13 cellular contexts compared by ENCODE assay signal in the genomic region with DNA sequence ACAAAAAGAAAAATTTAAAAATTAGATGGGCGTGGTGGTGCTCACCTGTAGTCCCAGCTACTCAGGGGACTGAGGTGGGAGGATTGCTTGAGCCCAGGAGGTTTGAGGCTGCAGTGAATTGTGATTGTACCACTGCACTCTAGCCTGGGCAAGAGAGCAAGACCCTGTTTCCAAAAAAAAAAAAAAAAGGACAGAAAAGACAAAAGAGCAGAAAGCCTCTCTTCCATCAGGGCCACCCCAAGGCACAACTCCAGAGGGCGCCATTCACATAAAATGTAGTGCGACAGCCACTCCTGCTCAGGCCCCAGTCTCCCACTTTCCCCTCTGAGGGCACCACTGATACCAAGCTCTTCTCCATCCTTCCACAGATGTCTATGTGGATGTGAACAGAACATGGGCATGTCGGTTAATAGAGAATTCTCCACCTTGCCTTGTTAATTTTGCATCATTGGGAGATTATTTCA. TPM values are rescaled to one million over a fixed set of nuclear protein-coding genes. Genes with fewer than 3 reads are reported as not detected.
A peak's percentile ranks its signal among the peaks of the same experiment; 100 is the strongest.
DNase-seq lines count a peak whose midpoint lies in the region; ATAC-seq and TF ChIP-seq lines count a peak whose summit lies in the region.
"Had no signal": no experiment of that assay in that cellular context is flagged by ENCODE, and none has a peak within 500 bp of the region (broad histone marks: within the 10 kb centered on the region; RNA-seq: fewer than 3 reads in every experiment).

No MANE protein-coding gene starts in this region.

- H3K9me1 ChIP-seq in IMR-90 (ENCODE audit: insufficient read depth, low read length), result peaks cover 3% of the 10 kb centered on the region; the same call in 1 of the 2 replicates

- no TSS peak for BruUV-seq in IMR-90 (replicated peaks; lab: Mats Ljungman, UMichigan)

- no peak overlapping the region for H4K8ac ChIP-seq in IMR-90 (ENCODE audit: low read depth in 2 of 2, low read length in 2 of 2)
- H4K8ac ChIP-seq in mesendoderm (ENCODE audit: low read depth, low read length), result no peak overlapping the region

- peaks cover 15% of the 10 kb centered on the region for H3K4me1 Mint-ChIP-seq in central memory CD8-positive, alpha-beta T cell

- peak overlapping the region; percentile 94 for H3K27ac Mint-ChIP-seq in central memory CD8-positive, alpha-beta T cell (ENCODE audit: low read depth)
- H3K27ac Mint-ChIP-seq: stimulated activated naive CD8-positive, alpha-beta T cell treated with anti-CD3 and anti-CD28 coated beads, Interleukin-15, Interleukin-2, amounts not matched to agents 100 ng/mL and 50 ng/mL, for 24 hours had no signal

- peak overlapping the region; percentile 54; the same call in 1 of the 2 replicates for H4K91ac ChIP-seq in IMR-90 (ENCODE audit: insufficient read depth, low read depth, low read length)

- H2BK5ac ChIP-seq in IMR-90 (ENCODE audit: low read depth, low read length, poor library complexity, severe bottlenecking) (no peak overlapping the region), mesendoderm (ENCODE audit: low read length) (no peak overlapping the region)

- no peak overlapping the region for H2AK9ac ChIP-seq in IMR-90 (replicated peaks; ENCODE audit: low read depth, low read length, poor library complexity)

- POLR2A ChIA-PET in IMR-90 (lab: Charles Lee; ENCODE audit: unreplicated experiment), result no interaction called here

- H3K27me3 ChIP-seq in DOHH2 (ENCODE audit: control insufficient read depth, low read length), result no peaks in the 10 kb centered on the region
- peaks cover 16% of the 10 kb centered on the region for H3K27me3 ChIP-seq in IMR-90 (ENCODE audit: control insufficient read depth, insufficient read depth, low read length)
- no peaks in the 10 kb centered on the region for H3K27me3 ChIP-seq in psoas muscle (ENCODE audit: insufficient read depth in 3 of 3, low read length in 2 of 3)
- H3K27me3 ChIP-seq in mesendoderm (ENCODE audit: insufficient read depth, low read length, poor library complexity), result no peaks in the 10 kb centered on the region
- H3K27me3 ChIP-seq: body of pancreas had no signal

- H3K79me2 ChIP-seq in DOHH2 (ENCODE audit: control insufficient read depth, low read length) (no peaks in the 10 kb centered on the region), mesendoderm (ENCODE audit: control insufficient read depth, insufficient read depth, low read length) (no peaks in the 10 kb centered on the region)

- TF ChIP-seq CTCF in DOHH2 (IDR thresholded peaks at IDR 0.05; ENCODE audit: low read depth, low read length, poor library complexity, severe bottlenecking), result peak; percentile 30
- TF ChIP-seq CTCF in IMR-90 (conservative IDR thresholded peaks at IDR 0.05; ENCODE audit: low read depth, low read length), result 0 out of 2 replicates have a peak, but pooled peaks have one; percentile 5
- no peak for TF ChIP-seq CTCF in psoas muscle (IDR thresholded peaks at IDR 0.05)

- CTCF ChIA-PET in IMR-90 (lab: Yijun Ruan, JAX), result interaction anchor here (0.6 to 0.8 kb wide), 2 partner anchors 101 to 459 kb away, joined by 3 to 5 read pairs; no protein-coding TSS in a partner anchor

- no peaks in the 10 kb centered on the region for H3K9me2 ChIP-seq in DOHH2 (replicated peaks; ENCODE audit: control insufficient read depth, low read length)

- H2BK15ac ChIP-seq in IMR-90 (ENCODE audit: low read depth, low read length), result no peak overlapping the region
- no peak overlapping the region for H2BK15ac ChIP-seq in mesendoderm (replicated peaks; ENCODE audit: low read depth)

- no peaks in the 10 kb centered on the region for H3F3A ChIP-seq in DOHH2 (ENCODE audit: control insufficient read depth, insufficient read depth)

- H3K27ac ChIP-seq in DOHH2 (ENCODE audit: low read depth, low read length) (no peak overlapping the region), IMR-90 (ENCODE audit: insufficient read depth, low read length) (no peak overlapping the region), psoas muscle (peak overlapping the region; percentile 79), mesendoderm (ENCODE audit: low read depth, low read length) (no peak overlapping the region)
- H3K27ac ChIP-seq: HL-60 had no signal

- no peak overlapping the region for H3K23ac ChIP-seq in IMR-90 (ENCODE audit: low read depth, low read length)
- no peak overlapping the region for H3K23ac ChIP-seq in mesendoderm (ENCODE audit: low read length)

- dilution Hi-C loops in IMR-90 (cut with HindIII; ENCODE audit: low sequenced_read_pairs, unreplicated experiment), result no loop called here

- H3K4me3 ChIP-seq in DOHH2 (ENCODE audit: low read length), result no peak overlapping the region
- no peak overlapping the region for H3K4me3 ChIP-seq in IMR-90 (ENCODE audit: insufficient read depth, low read depth, low read length)
- no peak overlapping the region for H3K4me3 ChIP-seq in psoas muscle
- no peak overlapping the region for H3K4me3 ChIP-seq in mesendoderm (ENCODE audit: low read length)
- H3K4me3 ChIP-seq: body of pancreas had no signal

- H3K27me3 Mint-ChIP-seq in central memory CD8-positive, alpha-beta T cell, result no peaks in the 10 kb centered on the region
- H3K27me3 Mint-ChIP-seq: effector memory CD8-positive, alpha-beta T cell; stimulated activated naive CD8-positive, alpha-beta T cell treated with anti-CD3 and anti-CD28 coated beads, Interleukin-15, Interleukin-2, amounts not matched to agents 100 ng/mL and 50 ng/mL, for 24 hours had no signal

- H3K18ac ChIP-seq in IMR-90 (ENCODE audit: low read depth, low read length) (no peak overlapping the region), mesendoderm (ENCODE audit: low read length) (no peak overlapping the region)

- H2AK5ac ChIP-seq in IMR-90 (ENCODE audit: low read depth, low read length) (no peak overlapping the region), mesendoderm (ENCODE audit: low read length) (no peak overlapping the region)

- in situ Hi-C loops in IMR-90 (cut with MboI; ENCODE audit: low sequenced_read_pairs), result loop anchor here (25.0 kb wide), 2 partner anchors 768 to 868 kb away; partner anchors contain the start of gene CALM1

- H3K4ac ChIP-seq in IMR-90 (ENCODE audit: low read depth, low read length) (no peak overlapping the region; the same call in 1 of the 2 replicates), mesendoderm (ENCODE audit: low read depth, low read length) (no peak overlapping the region)

- H3K36me3 ChIP-seq in DOHH2 (ENCODE audit: control insufficient read depth, low read length), result peaks cover 9% of the 10 kb centered on the region
- H3K36me3 ChIP-seq in IMR-90 (ENCODE audit: control insufficient read depth, insufficient read depth, low read length), result peaks cover 8% of the 10 kb centered on the region
- peaks cover 2 to 21% of the 10 kb centered on the region in 2 donors for H3K36me3 ChIP-seq in psoas muscle (ENCODE audit: insufficient read depth in 1 of 2, low read depth in 1 of 2)
- no peaks in the 10 kb centered on the region for H3K36me3 ChIP-seq in mesendoderm (ENCODE audit: control insufficient read depth, insufficient read depth, low read length)

- H3K4me2 ChIP-seq in DOHH2 (ENCODE audit: low read length) (no peak overlapping the region), IMR-90 (ENCODE audit: low read depth, low read length) (no peak overlapping the region), mesendoderm (ENCODE audit: low read length) (no peak overlapping the region)

- no peak for DNase-seq in IMR-90
- DNase-seq in central memory CD8-positive, alpha-beta T cell (ENCODE audit: low spot score in 2 of 2), result no peak
- no peak for DNase-seq in psoas muscle
- no peak for DNase-seq in NCI-H1092 (lab: John Stamatoyannopoulos, UW)
- no peak for DNase-seq in erythroblast (lab: John Stamatoyannopoulos, UW)
- DNase-seq in mesendoderm, result no peak
- DNase-seq: foreskin melanocyte had no signal

- H3K79me1 ChIP-seq in IMR-90 (ENCODE audit: low read depth in 1 of 2, low read length in 2 of 2) (no peaks in the 10 kb centered on the region), mesendoderm (ENCODE audit: low read length) (no peaks in the 10 kb centered on the region)

- no peak overlapping the region for H2AFZ ChIP-seq in IMR-90 (replicated peaks; ENCODE audit: low read length, poor library complexity)

- intact Hi-C loops in IMR-90 (cut with micrococcal nuclease), result no loop called here
- intact Hi-C loops in psoas muscle (cut with DNase I), result loop anchor here in 1 of 2 donors (5.0 kb wide), 1 partner anchor 33 kb away; no protein-coding TSS in a partner anchor

- no peak overlapping the region for H2BK20ac ChIP-seq in IMR-90 (ENCODE audit: low read depth, low read length)

- no peaks in the 10 kb centered on the region for H3K9me3 ChIP-seq in DOHH2 (ENCODE audit: control insufficient read depth, insufficient read depth, low read length)
- H3K9me3 ChIP-seq in IMR-90 (ENCODE audit: control insufficient read depth, insufficient read depth, low read length), result no peaks in the 10 kb centered on the region
- H3K9me3 ChIP-seq in psoas muscle, result no peaks in the 10 kb centered on the region
- H3K9me3 ChIP-seq: body of pancreas had no signal

- TF ChIP-seq POLR2A in IMR-90 (IDR thresholded peaks at IDR 0.05; ENCODE audit: low read depth, low read length) (no peak), erythroblast (IDR thresholded peaks at IDR 0.05; ENCODE audit: low read length) (no peak)

- H3K4me1 ChIP-seq in DOHH2 (ENCODE audit: control insufficient read depth, low read length), result no peaks in the 10 kb centered on the region
- peaks cover 10% of the 10 kb centered on the region for H3K4me1 ChIP-seq in IMR-90 (ENCODE audit: control insufficient read depth, insufficient read depth, low read length)
- H3K4me1 ChIP-seq in psoas muscle, result peaks cover 48% of the 10 kb centered on the region
- no peaks in the 10 kb centered on the region for H3K4me1 ChIP-seq in mesendoderm (ENCODE audit: control insufficient read depth, low read depth, low read length)

- H3K14ac ChIP-seq in IMR-90 (replicated peaks; ENCODE audit: low read depth, low read length), result no peak overlapping the region

- H3K4me3 Mint-ChIP-seq in central memory CD8-positive, alpha-beta T cell, result no peak overlapping the region
- H3K4me3 Mint-ChIP-seq: stimulated activated naive CD8-positive, alpha-beta T cell treated with anti-CD3 and anti-CD28 coated beads, Interleukin-15, Interleukin-2, amounts not matched to agents 100 ng/mL and 50 ng/mL, for 24 hours had no signal

- H3K9ac ChIP-seq in IMR-90 (ENCODE audit: low read depth, low read length) (no peak overlapping the region), mesendoderm (ENCODE audit: low read length) (no peak overlapping the region)

- H3K56ac ChIP-seq in IMR-90 (ENCODE audit: extremely low read depth, insufficient read depth, low read length) (no peak overlapping the region), mesendoderm (ENCODE audit: low read length) (no peak overlapping the region)

- H2BK120ac ChIP-seq in IMR-90 (ENCODE audit: low read depth, low read length) (0 out of 2 replicates have a peak overlapping the region, but pooled peaks have one; percentile 1), mesendoderm (ENCODE audit: low read depth, low read length) (no peak overlapping the region)

- ATAC-seq in IMR-90 (ENCODE audit: low read depth), result no peak
- ATAC-seq in central memory CD8-positive, alpha-beta T cell (replicated peaks; ENCODE audit: extremely low read depth, poor library complexity, severe bottlenecking), result no peak
- no peak for ATAC-seq in psoas muscle
- no peak for ATAC-seq in GM19395 (IDR thresholded peaks at IDR 0.05; ENCODE audit: unreplicated experiment)

- WGBS in IMR-90 (ENCODE audit: extremely low coverage in 2 of 2, insufficient read length in 1 of 2), 2 experiments, result no CpG with 5 or more reads among the region's 4 CpGs
- 97 to 99% (median 97%) methylated on average over 4 of the region's 4 CpGs for WGBS in psoas muscle, 3 donors
- no CpG with 5 or more reads among the region's 4 CpGs for WGBS in mesendoderm (ENCODE audit: extremely low coverage, insufficient coverage, low lambda C conversion rate)

- no peaks in the 10 kb centered on the region for H3K9me3 Mint-ChIP-seq in central memory CD8-positive, alpha-beta T cell
- H3K9me3 Mint-ChIP-seq: effector memory CD8-positive, alpha-beta T cell; stimulated activated naive CD8-positive, alpha-beta T cell treated with anti-CD3 and anti-CD28 coated beads, Interleukin-15, Interleukin-2, amounts not matched to agents 100 ng/mL and 50 ng/mL, for 24 hours had no signal

- peaks cover 21% of the 10 kb centered on the region for H3K36me3 Mint-ChIP-seq in central memory CD8-positive, alpha-beta T cell (ENCODE audit: insufficient read depth)

- TF ChIP-seq RAD21 in IMR-90 (IDR thresholded peaks at IDR 0.05; ENCODE audit: low read length), result no peak

- no peaks in the 10 kb centered on the region for H4K20me1 ChIP-seq in DOHH2 (ENCODE audit: control insufficient read depth, insufficient read depth, low read depth, low read length)
- H4K20me1 ChIP-seq in IMR-90 (ENCODE audit: insufficient read depth, low read length), result no peaks in the 10 kb centered on the region

- H4K5ac ChIP-seq in IMR-90 (ENCODE audit: low read depth, low read length), result no peak overlapping the region
- no peak overlapping the region for H4K5ac ChIP-seq in mesendoderm (ENCODE audit: low read length)

RNA-seq across cellular contexts. Expression of gene DGLUCY, which starts 41.8 kb away (rescaled TPM):
- 8.6 and 13.3 TPM in 2 replicates for total RNA-seq in IMR-90 (2012; rRNA removed)
- 7.5 and 8.5 TPM in 2 replicates for polyA plus RNA-seq in IMR-90 (2012; rRNA removed)
- 3.9 and 6.8 TPM in 2 replicates for polyA plus RNA-seq in IMR-90 (2012; cell fraction: cytosol; rRNA removed)
- polyA plus RNA-seq in IMR-90 (2012; cell fraction: nucleus; rRNA removed; ENCODE audit: low replicate concordance), result 13.4 and 17.4 TPM in 2 replicates
- total RNA-seq in psoas muscle, result 100 to 1,000 TPM in 2 of 4 donors, 10 to 100 TPM in 2; 77.5 to 135 (median 98.7) TPM
- polyA plus RNA-seq in psoas muscle, result 10 to 100 TPM; 20.4 to 53.1 (median 43.2) TPM
- polyA plus RNA-seq in mesendoderm (2013, experiment 1 of 2), result 9.2 TPM
- polyA plus RNA-seq in mesendoderm (2013, experiment 2 of 2), result 9.7 TPM
